In genomic region chr17:82105417-82105881, GRCh38 we compare ENCODE assay signal across 8 cellular contexts. TPM values are rescaled to one million over a fixed set of nuclear protein-coding genes. Genes with fewer than 3 reads are reported as not detected.
A peak's percentile ranks its signal among the peaks of the same experiment; 100 is the strongest.
DNase-seq lines count a peak whose midpoint lies in the region; ATAC-seq and TF ChIP-seq lines count a peak whose summit lies in the region.

No MANE protein-coding gene starts in this region.

- H3K9me3 ChIP-seq in CD4-positive, CD25-positive, alpha-beta regulatory T cell (ENCODE audit: control insufficient read depth in 2 of 2, low read length in 2 of 2) = no peaks in the 10 kb centered on the region
- H3K9me3 ChIP-seq in Loucy (ENCODE audit: insufficient read depth, low read depth, low read length) (no peaks in the 10 kb centered on the region), mammary epithelial cell (replicated peaks; ENCODE audit: insufficient read depth, low read length) (no peaks in the 10 kb centered on the region), neural progenitor cell (ENCODE audit: low read depth) (no peaks in the 10 kb centered on the region)

- WGBS in mammary epithelial cell (ENCODE audit: low coverage, missing lambda C conversion rate) = 76% methylated on average over 6 of the region's 13 CpGs

- no peaks in the 10 kb centered on the region; the same call in 1 of the 2 replicates for H3K79me2 ChIP-seq in Loucy (ENCODE audit: insufficient read depth, low read length)
- H3K79me2 ChIP-seq in mammary epithelial cell (ENCODE audit: insufficient read depth, low read length) = no peaks in the 10 kb centered on the region
- H3K79me2 ChIP-seq in neural progenitor cell (ENCODE audit: low read depth) = peaks cover 14% of the 10 kb centered on the region

- H3K9me3 Mint-ChIP-seq in CD4-positive, CD25-positive, alpha-beta regulatory T cell = no peaks in the 10 kb centered on the region
- H3K9me3 Mint-ChIP-seq in neural progenitor cell = no peaks in the 10 kb centered on the region

- peak overlapping the region; percentile 75 for H3K4me3 ChIP-seq in CD4-positive, CD25-positive, alpha-beta regulatory T cell (ENCODE audit: low read depth, low read length)
- no peak overlapping the region for H3K4me3 ChIP-seq in Loucy (ENCODE audit: low read length, poor library complexity, severe bottlenecking)
- no peak overlapping the region for H3K4me3 ChIP-seq in mammary epithelial cell (replicated peaks in 1 of 3; ENCODE audit: insufficient read depth in 1 of 3, low read depth in 2 of 3, low read length in 3 of 3)
- no peak overlapping the region for H3K4me3 ChIP-seq in neural progenitor cell

- no peaks in the 10 kb centered on the region for H4K20me1 ChIP-seq in Loucy (ENCODE audit: insufficient read depth, low read length, poor library complexity, severe bottlenecking)
- H4K20me1 ChIP-seq in mammary epithelial cell (ENCODE audit: insufficient read depth, low read length) = no peaks in the 10 kb centered on the region
- H4K20me1 ChIP-seq in neural progenitor cell (ENCODE audit: low read depth) = no peaks in the 10 kb centered on the region

- no peaks in the 10 kb centered on the region for H3K36me3 Mint-ChIP-seq in CD4-positive, CD25-positive, alpha-beta regulatory T cell
- peaks cover 5% of the 10 kb centered on the region for H3K36me3 Mint-ChIP-seq in neural progenitor cell

- in situ Hi-C loops in mammary epithelial cell (cut with MboI; ENCODE audit: low sequenced_read_pairs in 2 of 2) = no loop called here

- peak overlapping the region; percentile 87 to 98 (median 98) for H3K27ac Mint-ChIP-seq in CD4-positive, CD25-positive, alpha-beta regulatory T cell
- peak overlapping the region; percentile 63 for H3K27ac Mint-ChIP-seq in neural progenitor cell

- CTCF ChIA-PET in mammary epithelial cell (lab: Charles Lee; ENCODE audit: low non-redundant PET) = no interaction called here

- intact Hi-C loops in mammary epithelial cell (cut with micrococcal nuclease) = loop anchor here (10.0 kb wide), 1 partner anchor 189 kb away; no protein-coding TSS in a partner anchor

- H3F3A ChIP-seq in Loucy (ENCODE audit: low read depth) = no peaks in the 10 kb centered on the region; the same call in 1 of the 2 replicates
- peaks cover 52% of the 10 kb centered on the region for H3F3A ChIP-seq in neural progenitor cell (ENCODE audit: low read depth)

- H3K36me3 ChIP-seq in CD4-positive, CD25-positive, alpha-beta regulatory T cell (ENCODE audit: control insufficient read depth, insufficient read depth, low read length) = no peaks in the 10 kb centered on the region
- H3K36me3 ChIP-seq in Loucy (ENCODE audit: insufficient read depth, low read length) (peaks cover 10% of the 10 kb centered on the region; the same call in 1 of the 2 replicates), mammary epithelial cell (ENCODE audit: insufficient read depth, low read length) (no peaks in the 10 kb centered on the region), neural progenitor cell (no peaks in the 10 kb centered on the region)

- H3K27me3 ChIP-seq in CD4-positive, CD25-positive, alpha-beta regulatory T cell (ENCODE audit: control insufficient read depth, insufficient read depth, low read length) = no peaks in the 10 kb centered on the region
- H3K27me3 ChIP-seq in Loucy (ENCODE audit: insufficient read depth, low read length, poor library complexity, severe bottlenecking) (no peaks in the 10 kb centered on the region), mammary epithelial cell (ENCODE audit: insufficient read depth, low read length) (no peaks in the 10 kb centered on the region), neural progenitor cell (no peaks in the 10 kb centered on the region)

- no TSS peak for BruUV-seq in mammary epithelial cell (replicated peaks; lab: Mats Ljungman, UMichigan)

- H3K9ac ChIP-seq in Loucy (ENCODE audit: low read depth, low read length, poor library complexity, severe bottlenecking) (peak overlapping the region; percentile 60), mammary epithelial cell (ENCODE audit: insufficient read depth, low read length) (no peak overlapping the region), neural progenitor cell (no peak overlapping the region)

- dilution Hi-C loops in mammary epithelial cell (cut with HindIII; ENCODE audit: low sequenced_read_pairs) = no loop called here

- H3K4me3 Mint-ChIP-seq in CD4-positive, CD25-positive, alpha-beta regulatory T cell = peak overlapping the region; percentile 29 to 91 (median 70)
- no peak overlapping the region for H3K4me3 Mint-ChIP-seq in neural progenitor cell

- TF ChIP-seq CTCF in Loucy (conservative IDR thresholded peaks at IDR 0.05; ENCODE audit: low read length) (no peak), mammary epithelial cell (conservative IDR thresholded peaks at IDR 0.05 in 1 of 2, IDR thresholded peaks at IDR 0.05 in 1 of 2; ENCODE audit: extremely low read depth in 1 of 2, insufficient read depth in 1 of 2, low read depth in 1 of 2, low read length in 2 of 2) (no peak), neural progenitor cell (IDR thresholded peaks at IDR 0.05) (no peak)

- H3K27ac ChIP-seq in CD4-positive, CD25-positive, alpha-beta regulatory T cell (ENCODE audit: insufficient read depth, low read length, poor library complexity, severe bottlenecking) = peak overlapping the region; percentile 81
- no peak overlapping the region for H3K27ac ChIP-seq in mammary epithelial cell (ENCODE audit: insufficient read depth, low read depth, low read length)
- H3K27ac ChIP-seq in neural progenitor cell = no peak overlapping the region

- no peaks in the 10 kb centered on the region for H3K27me3 Mint-ChIP-seq in CD4-positive, CD25-positive, alpha-beta regulatory T cell
- peaks cover 8% of the 10 kb centered on the region for H3K27me3 Mint-ChIP-seq in neural progenitor cell (ENCODE audit: insufficient read depth, low read depth)

- H3K4me1 ChIP-seq in CD4-positive, CD25-positive, alpha-beta regulatory T cell (ENCODE audit: control insufficient read depth, insufficient read depth, low read length, poor library complexity, severe bottlenecking) = peaks cover 30% of the 10 kb centered on the region
- peaks cover 12% of the 10 kb centered on the region for H3K4me1 ChIP-seq in Loucy (ENCODE audit: insufficient read depth, low read length, poor library complexity, severe bottlenecking)
- peaks cover 29% of the 10 kb centered on the region for H3K4me1 ChIP-seq in mammary epithelial cell (ENCODE audit: insufficient read depth, low read length)
- H3K4me1 ChIP-seq in neural progenitor cell = peaks cover 52% of the 10 kb centered on the region

- H3K4me1 Mint-ChIP-seq in CD4-positive, CD25-positive, alpha-beta regulatory T cell = peaks cover 0 to 45% (median 6%) of the 10 kb centered on the region in 4 donors
- H3K4me1 Mint-ChIP-seq in neural progenitor cell = peaks cover 49% of the 10 kb centered on the region

- no peak for ATAC-seq in CD4-positive, CD25-positive, alpha-beta regulatory T cell (ENCODE audit: low read depth in 2 of 2)
- ATAC-seq in HG03521 (IDR thresholded peaks at IDR 0.05; ENCODE audit: unreplicated experiment) (no peak), HG03460 (IDR thresholded peaks at IDR 0.05; ENCODE audit: unreplicated experiment) (no peak)

- H3K4me2 ChIP-seq in Loucy (ENCODE audit: low read depth, low read length, poor library complexity, severe bottlenecking) = peak overlapping the region; percentile 54
- H3K4me2 ChIP-seq in mammary epithelial cell (ENCODE audit: insufficient read depth, low read depth, low read length) = peak overlapping the region; percentile 76
- H3K4me2 ChIP-seq in neural progenitor cell = no peak overlapping the region

- no peak for DNase-seq in CD4-positive, CD25-positive, alpha-beta regulatory T cell
- no peak for DNase-seq in mammary epithelial cell
- DNase-seq in neural progenitor cell (ENCODE audit: low spot score) = no peak
- DNase-seq in NCI-H1436 treated with DMSO at 0.1 percent for 48 hours (lab: John Stamatoyannopoulos, UW) = no peak
- no peak for DNase-seq in DMS153 treated with DMSO at 0.1 percent for 48 hours (lab: John Stamatoyannopoulos, UW; ENCODE audit: unreplicated experiment)

- H2AFZ ChIP-seq in Loucy (ENCODE audit: low read length) (no peak overlapping the region), mammary epithelial cell (ENCODE audit: low read depth, low read length) (peak overlapping the region; percentile 75), neural progenitor cell (replicated peaks) (no peak overlapping the region)

- no peaks in the 10 kb centered on the region for H3K9me2 ChIP-seq in Loucy (replicated peaks; ENCODE audit: low read depth, low read length)

RNA-seq across cellular contexts. Expression of gene FASN, which starts 7.4 kb away (rescaled TPM):
- 153 TPM for total RNA-seq in CD4-positive, CD25-positive, alpha-beta regulatory T cell
- polyA plus RNA-seq in CD4-positive, CD25-positive, alpha-beta regulatory T cell = under 1 TPM; 0.23 to 0.93 (median 0.59) TPM
- total RNA-seq in mammary epithelial cell (100 to 1,000 TPM; 126 to 452 TPM), neural progenitor cell (ENCODE audit: low replicate concordance) (77.9 and 266 TPM in 2 replicates)
- polyA plus RNA-seq in mammary epithelial cell = 217 TPM
- 278 TPM for polyA minus RNA-seq in mammary epithelial cell

RNA-seq across cellular contexts. Expression of gene DUS1L, which starts 39.8 kb away (rescaled TPM):
- 128 TPM for total RNA-seq in CD4-positive, CD25-positive, alpha-beta regulatory T cell
- 10 to 100 TPM; 49.3 to 91.5 (median 62.3) TPM for polyA plus RNA-seq in CD4-positive, CD25-positive, alpha-beta regulatory T cell
- total RNA-seq in mammary epithelial cell = 10 to 100 TPM; 59.0 to 94.2 TPM
- 65.9 TPM for polyA plus RNA-seq in mammary epithelial cell
- 74.3 TPM for polyA minus RNA-seq in mammary epithelial cell
- 54.5 and 76.6 TPM in 2 replicates for total RNA-seq in neural progenitor cell (ENCODE audit: low replicate concordance)

RNA-seq across cellular contexts. Expression of gene GPS1, which starts 53.8 kb away (rescaled TPM):
- total RNA-seq in CD4-positive, CD25-positive, alpha-beta regulatory T cell = 87.5 TPM
- 100 to 1,000 TPM; 128 to 170 (median 162) TPM for polyA plus RNA-seq in CD4-positive, CD25-positive, alpha-beta regulatory T cell
- 10 to 100 TPM; 84.2 to 98.2 TPM for total RNA-seq in mammary epithelial cell
- polyA plus RNA-seq in mammary epithelial cell = 103 TPM
- 65.6 TPM for polyA minus RNA-seq in mammary epithelial cell
- total RNA-seq in neural progenitor cell (ENCODE audit: low replicate concordance) = 86.6 and 174 TPM in 2 replicates

RNA-seq across cellular contexts. Expression of gene RFNG, which starts 53.8 kb away (rescaled TPM):
- total RNA-seq in CD4-positive, CD25-positive, alpha-beta regulatory T cell = 35.1 TPM
- polyA plus RNA-seq in CD4-positive, CD25-positive, alpha-beta regulatory T cell = 1 to 10 TPM; 3.2 to 5.6 (median 4.4) TPM
- 10 to 100 TPM; 37.7 to 38.2 TPM for total RNA-seq in mammary epithelial cell
- 13.6 TPM for polyA plus RNA-seq in mammary epithelial cell
- 21.2 TPM for polyA minus RNA-seq in mammary epithelial cell
- total RNA-seq in neural progenitor cell (ENCODE audit: low replicate concordance) = 13.6 and 41.0 TPM in 2 replicates
